8 cellular contexts compared by ENCODE assay signal in the genomic region with DNA sequence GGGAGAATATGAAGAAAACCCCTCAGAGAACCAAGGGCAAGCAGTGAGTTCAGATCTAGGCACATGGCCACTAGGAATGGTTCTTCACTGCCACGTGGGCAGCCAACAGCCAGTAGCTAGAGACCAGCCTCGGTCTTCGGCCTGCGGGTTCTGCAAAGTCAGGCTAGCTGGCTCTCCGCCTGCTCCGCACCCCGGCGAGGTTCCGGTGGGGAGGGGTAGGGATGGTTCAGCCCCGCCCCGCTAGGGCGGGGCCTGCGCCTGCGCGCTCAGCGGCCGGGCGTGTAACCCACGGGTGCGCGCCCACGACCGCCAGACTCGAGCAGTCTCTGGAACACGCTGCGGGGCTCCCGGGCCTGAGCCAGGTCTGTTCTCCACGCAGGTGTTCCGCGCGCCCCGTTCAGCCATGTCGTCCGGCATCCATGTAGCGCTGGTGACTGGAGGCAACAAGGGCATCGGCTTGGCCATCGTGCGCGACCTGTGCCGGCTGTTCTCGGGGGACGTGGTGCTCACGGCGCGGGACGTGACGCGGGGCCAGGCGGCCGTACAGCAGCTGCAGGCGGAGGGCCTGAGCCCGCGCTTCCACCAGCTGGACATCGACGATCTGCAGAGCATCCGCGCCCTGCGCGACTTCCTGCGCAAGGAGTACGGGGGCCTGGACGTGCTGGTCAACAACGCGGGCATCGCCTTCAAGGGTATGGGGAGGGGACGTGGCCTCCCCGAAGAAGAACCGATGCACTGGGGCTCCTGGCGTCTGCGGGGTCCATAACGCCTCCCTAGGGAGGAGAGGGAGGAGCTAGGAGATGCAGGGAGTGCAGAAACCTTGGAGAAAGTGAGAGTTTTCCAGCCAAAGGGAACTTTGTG. TPM values are rescaled to one million over a fixed set of nuclear protein-coding genes. Genes with fewer than 3 reads are reported as not detected.
DNase-seq lines count a peak whose midpoint lies in the region; ATAC-seq and TF ChIP-seq lines count a peak whose summit lies in the region.

A gene (plus strand): TSS at position 312 of the 861 bp plus-strand sequence. CDS start 92 bp downstream, at position 404.

- intact Hi-C loops in left ventricle myocardium superior (cut with micrococcal nuclease) (loop anchor here (10.0 kb wide), 1 partner anchor 45 kb away; no protein-coding TSS in a partner anchor), prostate gland (cut with DNase I) (no loop called here), upper lobe of right lung (cut with DNase I) (no loop called here)

- under 1% methylated on average over 40 of the region's 71 CpGs for WGBS in prostate gland

- peak in 2 of 4 experiments; percentile 19 to 35 for TF ChIP-seq CTCF in prostate gland (IDR thresholded peaks at IDR 0.05)
- TF ChIP-seq CTCF in upper lobe of right lung (IDR thresholded peaks at IDR 0.05), result no peak

- ATAC-seq in HG02678 (IDR thresholded peaks at IDR 0.05; ENCODE audit: unreplicated experiment) (peak; percentile 96), left ventricle myocardium superior (peak; percentile 99), upper lobe of right lung (peak; percentile 99)

- H3K4me3 ChIP-seq in prostate gland (peak within 1 kb of the TSS; percentile 64 to 81), upper lobe of right lung (peak within 1 kb of the TSS; percentile 85)

- H3K9me3 ChIP-seq in prostate gland (no peaks in the 10 kb centered on the region), upper lobe of right lung (no peaks in the 10 kb centered on the region)

- DNase-seq in NCI-H1436 treated with DMSO at 0.1 percent for 48 hours (lab: John Stamatoyannopoulos, UW), result peak; percentile 32
- DNase-seq in T-helper 2 cell, result peak; percentile 71 to 96 (median 80)
- peak; percentile 97 for DNase-seq in left ventricle myocardium superior
- peak; percentile 88 for DNase-seq in prostate gland (ENCODE audit: low spot score)
- DNase-seq in upper lobe of right lung, result peak; percentile 98

- H3K36me3 ChIP-seq in prostate gland, result no peaks in the 10 kb centered on the region
- H3K36me3 ChIP-seq in upper lobe of right lung, result peaks cover 7% of the 10 kb centered on the region

- H3K27me3 ChIP-seq in prostate gland (replicated peaks; ENCODE audit: insufficient read depth), result no peaks in the 10 kb centered on the region
- H3K27me3 ChIP-seq in upper lobe of right lung, result no peaks in the 10 kb centered on the region

- H3K4me1 ChIP-seq in prostate gland (replicated peaks), result peaks cover 20% of the 10 kb centered on the region
- peaks cover 26% of the 10 kb centered on the region for H3K4me1 ChIP-seq in upper lobe of right lung

- H3K27ac ChIP-seq in angular gyrus (ENCODE audit: low read depth, low read length) (peak within 1 kb of the TSS; percentile 98), prostate gland (peak within 1 kb of the TSS; percentile 77), upper lobe of right lung (peak within 1 kb of the TSS; percentile 83)

- peak; percentile 62 for TF ChIP-seq POLR2A in GM10847 (IDR thresholded peaks at IDR 0.05; ENCODE audit: extremely low read depth, insufficient read length)
- TF ChIP-seq POLR2A in prostate gland (IDR thresholded peaks at IDR 0.05), result peak; percentile 86

RNA-seq across cellular contexts. Expression of the gene that starts here (rescaled TPM):
- total RNA-seq in left ventricle myocardium superior (25.8 TPM), prostate gland (100 to 1,000 TPM; 200 to 571 TPM), upper lobe of right lung (71.2 TPM)

Comparison
In these comparisons a context has a peak if more than half of its experiments do, and no peak if none do; other contexts are left out.
1. Peak in every context shown above with its lines: DNase-seq, ATAC-seq, H3K4me3 ChIP-seq and H3K27ac ChIP-seq.
2. DNase-seq: peak in every context shown above with its lines; median percentile 98 in upper lobe of right lung; 97 in left ventricle myocardium superior; 88 in prostate gland; 80 in T-helper 2 cell; 32 in NCI-H1436 treated with DMSO at 0.1 percent for 48 hours.